Comparison of ENCODE assay signal across 16 cellular contexts in genomic region chr20:25321262-25321831, GRCh38.
DNase-seq lines count a peak whose midpoint lies in the region; ATAC-seq, FAIRE-seq and TF ChIP-seq lines count a peak whose summit lies in the region.
"Had no signal": no experiment of that assay in that cellular context is flagged by ENCODE, and none has a peak within 500 bp of the region (broad histone marks: within the 10 kb centered on the region; RNA-seq: fewer than 3 reads in every experiment).

No MANE protein-coding gene starts in this region.

- DNase-seq in activated naive CD4-positive, alpha-beta T cell treated with anti-CD3 and anti-CD28 coated beads, Interleukin-2, amount 50 U/mL, for 72 hours (ENCODE audit: low spot score in 2 of 2): no peak
- no peak for DNase-seq in activated naive CD4-positive, alpha-beta T cell treated with anti-CD3 and anti-CD28 coated beads, Interleukin-2, amount 10 ng/mL, durations not matched to agents 7 days and 5 days
- peak; percentile 6 for DNase-seq in activated B cell treated with CpG ODN at 0.5 μM for 24 hours
- DNase-seq in kidney: peak; percentile 37
- no peak for DNase-seq in stimulated activated naive CD8-positive, alpha-beta T cell treated with anti-CD3 and anti-CD28 coated beads, Interleukin-15, amount 100 ng/mL, for 72 hours
- DNase-seq in germinal center (ENCODE audit: low spot score): no peak
- DNase-seq in NCI-H2196 treated with DMSO at 0.1 percent for 48 hours (lab: John Stamatoyannopoulos, UW; ENCODE audit: unreplicated experiment): no peak
- no peak for DNase-seq in NCI-H82 treated with DMSO at 0.1 percent for 48 hours (lab: John Stamatoyannopoulos, UW; ENCODE audit: unreplicated experiment)
- DNase-seq: anterior cingulate cortex; DMS79; KG1; NCI-H1436 treated with DMSO at 0.1 percent for 48 hours; stimulated activated CD4-positive, alpha-beta T cell treated with anti-CD3 and anti-CD28 coated beads, Interleukin-1b, Interleukin-23, amount 100 ng/mL, for 48 hours had no signal

- H3K36me3 ChIP-seq in kidney (ENCODE audit: control insufficient read depth in 1 of 2, insufficient read depth in 2 of 2, low read length in 2 of 2): peaks cover 7 to 14% of the 10 kb centered on the region in 2 donors

- ATAC-seq in activated naive CD4-positive, alpha-beta T cell treated with anti-CD3 and anti-CD28 coated beads, Interleukin-2, amount 50 U/mL, for 72 hours: peak in 1 of 2 donors; percentile 60
- ATAC-seq in activated B cell treated with CpG ODN at 0.5 μM for 24 hours (ENCODE audit: low read depth): no peak
- peak; percentile 39 for ATAC-seq in stimulated activated naive CD8-positive, alpha-beta T cell treated with anti-CD3 and anti-CD28 coated beads, Interleukin-15, amount 100 ng/mL, for 72 hours
- ATAC-seq: GM12878, mucosa of descending colon had no signal

- H3K4me1 Mint-ChIP-seq in activated naive CD4-positive, alpha-beta T cell treated with anti-CD3 and anti-CD28 coated beads, Interleukin-2, amount 10 ng/mL, durations not matched to agents 7 days and 5 days: peaks cover 12% of the 10 kb centered on the region
- peaks cover 45% of the 10 kb centered on the region for H3K4me1 Mint-ChIP-seq in activated B cell treated with CpG ODN at 0.5 μM for 24 hours
- peaks cover 17% of the 10 kb centered on the region for H3K4me1 Mint-ChIP-seq in stimulated activated naive CD8-positive, alpha-beta T cell treated with anti-CD3 and anti-CD28 coated beads, Interleukin-15, amount 100 ng/mL, for 72 hours

- peaks cover 0 to 5% of the 10 kb centered on the region in 2 donors for H3K4me1 ChIP-seq in kidney (ENCODE audit: control insufficient read depth in 1 of 2, insufficient read depth in 1 of 2, low read depth in 1 of 2, low read length in 2 of 2)
- H3K4me1 ChIP-seq: vagina had no signal

- no peak overlapping the region for H3K27ac ChIP-seq in kidney (ENCODE audit: low read depth in 2 of 2, low read length in 2 of 2)
- H3K27ac ChIP-seq: vagina had no signal

- intact Hi-C loops in activated B cell treated with CpG ODN at 0.5 μM for 24 hours (cut with micrococcal nuclease): no loop called here
- intact Hi-C loops in kidney (cut with DNase I): no loop called here

- TF ChIP-seq CTCF in activated B cell treated with CpG ODN at 0.5 μM for 24 hours (IDR thresholded peaks at IDR 0.05): no peak
- no peak for TF ChIP-seq CTCF in kidney (IDR thresholded peaks at IDR 0.05; ENCODE audit: borderline replicate concordance, extremely low read depth, insufficient read depth)

- no peaks in the 10 kb centered on the region for H3K27me3 Mint-ChIP-seq in activated naive CD4-positive, alpha-beta T cell treated with anti-CD3 and anti-CD28 coated beads, Interleukin-2, amount 10 ng/mL, durations not matched to agents 7 days and 5 days
- no peaks in the 10 kb centered on the region for H3K27me3 Mint-ChIP-seq in activated B cell treated with CpG ODN at 0.5 μM for 24 hours
- H3K27me3 Mint-ChIP-seq in stimulated activated naive CD8-positive, alpha-beta T cell treated with anti-CD3 and anti-CD28 coated beads, Interleukin-15, amount 100 ng/mL, for 72 hours: no peaks in the 10 kb centered on the region

- H3K4me3 ChIP-seq in kidney (ENCODE audit: low read length in 2 of 2): no peak overlapping the region
- H3K4me3 ChIP-seq: GM12878, mucosa of descending colon, vagina had no signal

- POLR2A ChIA-PET in activated B cell treated with CpG ODN at 0.5 μM for 24 hours (lab: Charles Lee): no interaction called here

- H3K9me3 ChIP-seq in kidney (ENCODE audit: control insufficient read depth in 1 of 2, low read length in 2 of 2): no peaks in the 10 kb centered on the region
- H3K9me3 ChIP-seq: mucosa of descending colon, vagina had no signal

- H3K9me3 Mint-ChIP-seq in activated naive CD4-positive, alpha-beta T cell treated with anti-CD3 and anti-CD28 coated beads, Interleukin-2, amount 50 U/mL, for 72 hours: no peaks in the 10 kb centered on the region
- H3K9me3 Mint-ChIP-seq in activated naive CD4-positive, alpha-beta T cell treated with anti-CD3 and anti-CD28 coated beads, Interleukin-2, amount 10 ng/mL, durations not matched to agents 7 days and 5 days: no peaks in the 10 kb centered on the region
- H3K9me3 Mint-ChIP-seq in activated B cell treated with CpG ODN at 0.5 μM for 24 hours: no peaks in the 10 kb centered on the region
- no peaks in the 10 kb centered on the region for H3K9me3 Mint-ChIP-seq in stimulated activated naive CD8-positive, alpha-beta T cell treated with anti-CD3 and anti-CD28 coated beads, Interleukin-15, amount 100 ng/mL, for 72 hours

- no peak overlapping the region for H3K9ac ChIP-seq in kidney (ENCODE audit: low read length in 2 of 2)

- no peak overlapping the region for H3K4me3 Mint-ChIP-seq in activated naive CD4-positive, alpha-beta T cell treated with anti-CD3 and anti-CD28 coated beads, Interleukin-2, amount 10 ng/mL, durations not matched to agents 7 days and 5 days
- H3K4me3 Mint-ChIP-seq in activated B cell treated with CpG ODN at 0.5 μM for 24 hours: no peak overlapping the region
- H3K4me3 Mint-ChIP-seq in stimulated activated naive CD8-positive, alpha-beta T cell treated with anti-CD3 and anti-CD28 coated beads, Interleukin-15, amount 100 ng/mL, for 72 hours: no peak overlapping the region

- H3K36me3 Mint-ChIP-seq in activated naive CD4-positive, alpha-beta T cell treated with anti-CD3 and anti-CD28 coated beads, Interleukin-2, amount 50 U/mL, for 72 hours: no peaks in the 10 kb centered on the region
- H3K36me3 Mint-ChIP-seq in activated naive CD4-positive, alpha-beta T cell treated with anti-CD3 and anti-CD28 coated beads, Interleukin-2, amount 10 ng/mL, durations not matched to agents 7 days and 5 days: peaks cover 9% of the 10 kb centered on the region
- H3K36me3 Mint-ChIP-seq in activated B cell treated with CpG ODN at 0.5 μM for 24 hours (ENCODE audit: low read depth): peaks cover 10% of the 10 kb centered on the region

- CTCF ChIA-PET in activated naive CD4-positive, alpha-beta T cell treated with anti-CD3 and anti-CD28 coated beads, Interleukin-2, amount 10 ng/mL, durations not matched to agents 7 days and 5 days (lab: Charles Lee): interaction anchor here (0.6 to 1.3 kb wide), 2 partner anchors 11 to 86 kb away, joined by 3 to 4 read pairs; partner anchors contain the start of gene GINS1
- CTCF ChIA-PET in activated B cell treated with CpG ODN at 0.5 μM for 24 hours (lab: Charles Lee): no interaction called here

- FAIRE-seq in kidney (lab: Jason Lieb, UNC): no peak
- FAIRE-seq: GM12878 had no signal

- peak overlapping the region; percentile 52 to 75 for H3K27ac Mint-ChIP-seq in activated naive CD4-positive, alpha-beta T cell treated with anti-CD3 and anti-CD28 coated beads, Interleukin-2, amount 50 U/mL, for 72 hours
- no peak overlapping the region for H3K27ac Mint-ChIP-seq in activated naive CD4-positive, alpha-beta T cell treated with anti-CD3 and anti-CD28 coated beads, Interleukin-2, amount 10 ng/mL, durations not matched to agents 7 days and 5 days
- no peak overlapping the region for H3K27ac Mint-ChIP-seq in activated B cell treated with CpG ODN at 0.5 μM for 24 hours
- H3K27ac Mint-ChIP-seq in stimulated activated naive CD8-positive, alpha-beta T cell treated with anti-CD3 and anti-CD28 coated beads, Interleukin-15, amount 100 ng/mL, for 72 hours: no peak overlapping the region

Comparison
In these comparisons a context has a peak if more than half of its experiments do, and no peak if none do; other contexts are left out.
1. H3K27ac Mint-ChIP-seq: peak in activated naive CD4-positive, alpha-beta T cell treated with anti-CD3 and anti-CD28 coated beads, Interleukin-2, amount 50 U/mL, for 72 hours (2 of 2); none in activated naive CD4-positive, alpha-beta T cell treated with anti-CD3 and anti-CD28 coated beads, Interleukin-2, amount 10 ng/mL, durations not matched to agents 7 days and 5 days (single experiment), activated B cell treated with CpG ODN at 0.5 μM for 24 hours (single experiment) and stimulated activated naive CD8-positive, alpha-beta T cell treated with anti-CD3 and anti-CD28 coated beads, Interleukin-15, amount 100 ng/mL, for 72 hours (0 of 2).
2. DNase-seq: peak in activated B cell treated with CpG ODN at 0.5 μM for 24 hours (single experiment) and kidney (single experiment); none in activated naive CD4-positive, alpha-beta T cell treated with anti-CD3 and anti-CD28 coated beads, Interleukin-2, amount 50 U/mL, for 72 hours (0 of 2), activated naive CD4-positive, alpha-beta T cell treated with anti-CD3 and anti-CD28 coated beads, Interleukin-2, amount 10 ng/mL, durations not matched to agents 7 days and 5 days (single experiment), stimulated activated naive CD8-positive, alpha-beta T cell treated with anti-CD3 and anti-CD28 coated beads, Interleukin-15, amount 100 ng/mL, for 72 hours (0 of 2), germinal center (single experiment), NCI-H2196 treated with DMSO at 0.1 percent for 48 hours (single experiment) and NCI-H82 treated with DMSO at 0.1 percent for 48 hours (single experiment).